ENCODE assay signal across 20 cellular contexts in genomic region chr1:185215911-185216310, GRCh38. TPM values are rescaled to one million over a fixed set of nuclear protein-coding genes. Genes with fewer than 3 reads are reported as not detected.
DNase-seq lines count a peak whose midpoint lies in the region; ATAC-seq, FAIRE-seq and TF ChIP-seq lines count a peak whose summit lies in the region.
"Had no signal": no experiment of that assay in that cellular context is flagged by ENCODE, and none has a peak within 500 bp of the region (broad histone marks: within the 10 kb centered on the region; RNA-seq: fewer than 3 reads in every experiment).

No MANE protein-coding gene starts in this region.

- no peak for TF ChIP-seq EP300 in A549 (IDR thresholded peaks at IDR 0.05)

- no peak overlapping the region for H3K4me3 ChIP-seq in A549
- H3K4me3 ChIP-seq in bronchial epithelial cell (ENCODE audit: low read depth, low read length) = no peak overlapping the region
- no peak overlapping the region for H3K4me3 ChIP-seq in fibroblast of villous mesenchyme (ENCODE audit: low read depth, low read length)
- no peak overlapping the region for H3K4me3 ChIP-seq in neural progenitor cell
- H3K4me3 ChIP-seq: SJCRH30 had no signal

- H3K4me2 ChIP-seq in A549 = no peak overlapping the region
- no peak overlapping the region for H3K4me2 ChIP-seq in neural progenitor cell
- H3K4me2 ChIP-seq: KMS-11 had no signal

- no peak for TF ChIP-seq CTCF in A549 (IDR thresholded peaks at IDR 0.05)
- TF ChIP-seq CTCF in HFFc6 (IDR thresholded peaks at IDR 0.05) = no peak
- TF ChIP-seq CTCF in bronchial epithelial cell (IDR thresholded peaks at IDR 0.05; ENCODE audit: insufficient read depth, low read length, severe bottlenecking) = no peak
- TF ChIP-seq CTCF in fibroblast of villous mesenchyme (IDR thresholded peaks at IDR 0.05; ENCODE audit: insufficient read depth, low read depth, low read length) = no peak
- TF ChIP-seq CTCF in neural progenitor cell (IDR thresholded peaks at IDR 0.05) = no peak

- no peak overlapping the region for H3K4me3 Mint-ChIP-seq in HFFc6
- H3K4me3 Mint-ChIP-seq in stimulated activated effector memory CD8-positive, alpha-beta T cell treated with anti-CD3 and anti-CD28 coated beads, Interleukin-12 subunit alpha, Interleukin-12 subunit beta, amount 100 ng/mL, for 72 hours = no peak overlapping the region
- H3K4me3 Mint-ChIP-seq in neural progenitor cell = no peak overlapping the region
- H3K4me3 Mint-ChIP-seq: B cell; CD4-positive, CD25-positive, alpha-beta regulatory T cell had no signal

- FAIRE-seq in A549 (lab: Jason Lieb, UNC) (peak; percentile 49), bronchial epithelial cell (lab: Jason Lieb, UNC) (no peak)
- FAIRE-seq: H54 had no signal

- H2AFZ ChIP-seq in neural progenitor cell (replicated peaks) = no peak overlapping the region

- WGBS in A549 (ENCODE audit: missing lambda C conversion rate) = 46% methylated on average over 1 of the region's 1 CpG

- H4K20me1 ChIP-seq in neural progenitor cell (ENCODE audit: low read depth) = no peaks in the 10 kb centered on the region

- TF ChIP-seq POLR2A in A549 (IDR thresholded peaks at IDR 0.05; ENCODE audit: low read length) = no peak

- no peaks in the 10 kb centered on the region for H3K79me2 ChIP-seq in neural progenitor cell (ENCODE audit: low read depth)

- H3K27me3 ChIP-seq in bronchial epithelial cell (ENCODE audit: control insufficient read depth, insufficient read depth, low read length) = no peaks in the 10 kb centered on the region
- H3K27me3 ChIP-seq in neural progenitor cell = no peaks in the 10 kb centered on the region
- H3K27me3 ChIP-seq: SJCRH30 had no signal

- peaks cover 12% of the 10 kb centered on the region for H3K4me1 Mint-ChIP-seq in HFFc6 (ENCODE audit: low read depth)
- no peaks in the 10 kb centered on the region for H3K4me1 Mint-ChIP-seq in stimulated activated effector memory CD8-positive, alpha-beta T cell treated with anti-CD3 and anti-CD28 coated beads, Interleukin-12 subunit alpha, Interleukin-12 subunit beta, amount 100 ng/mL, for 72 hours
- H3K4me1 Mint-ChIP-seq in neural progenitor cell = no peaks in the 10 kb centered on the region
- H3K4me1 Mint-ChIP-seq: B cell had no signal

- POLR2A ChIA-PET in A549 (lab: Yijun Ruan, JAX) = no interaction called here

- H3K4me1 ChIP-seq in A549 (no peaks in the 10 kb centered on the region), neural progenitor cell (no peaks in the 10 kb centered on the region)
- H3K4me1 ChIP-seq: SJCRH30 had no signal

- H3K27ac Mint-ChIP-seq in HFFc6 (peak overlapping the region; percentile 26; the same call in 1 of the 2 replicates), neural progenitor cell (no peak overlapping the region)
- H3K27ac Mint-ChIP-seq in stimulated activated effector memory CD8-positive, alpha-beta T cell treated with anti-CD3 and anti-CD28 coated beads, Interleukin-12 subunit alpha, Interleukin-12 subunit beta, amount 100 ng/mL, for 72 hours = no peak overlapping the region
- H3K27ac Mint-ChIP-seq: B cell; CD4-positive, CD25-positive, alpha-beta regulatory T cell had no signal

- H3K27ac ChIP-seq in A549 (no peak overlapping the region), neural progenitor cell (no peak overlapping the region)
- H3K27ac ChIP-seq: 22Rv1, KMS-11, SJCRH30 had no signal

- H3F3A ChIP-seq in neural progenitor cell (ENCODE audit: low read depth) = no peaks in the 10 kb centered on the region

- CTCF ChIA-PET in A549 (lab: Yijun Ruan, JAX) = interaction anchor here (1.2 kb wide), 1 partner anchor 465 kb away, joined by 3 read pairs; no protein-coding TSS in a partner anchor

- H3K9ac ChIP-seq in neural progenitor cell = no peak overlapping the region
- H3K9ac ChIP-seq: KMS-11 had no signal

- ATAC-seq in A549 = no peak
- ATAC-seq in stimulated activated effector memory CD8-positive, alpha-beta T cell treated with anti-CD3 and anti-CD28 coated beads, Interleukin-12 subunit alpha, Interleukin-12 subunit beta, amount 100 ng/mL, for 72 hours = no peak
- ATAC-seq: PC-3 had no signal

- DNase-seq in A549 (ENCODE audit: low read depth in 1 of 2, low spot score in 1 of 2) (no peak), HFFc6 (no peak), bronchial epithelial cell (ENCODE audit: low read depth) (peak; percentile 75), fibroblast of villous mesenchyme (ENCODE audit: low read depth) (peak; percentile 3), H4 (ENCODE audit: low spot score) (no peak), DMS153 (lab: John Stamatoyannopoulos, UW) (no peak), neural progenitor cell (ENCODE audit: low spot score) (no peak)
- DNase-seq in stimulated activated effector memory CD8-positive, alpha-beta T cell treated with anti-CD3 and anti-CD28 coated beads, Interleukin-12 subunit alpha, Interleukin-12 subunit beta, amount 100 ng/mL, for 72 hours (ENCODE audit: low spot score in 2 of 2) = no peak
- DNase-seq: CD4-positive, CD25-positive, alpha-beta regulatory T cell; NCI-H1417; NCI-H187 treated with DMSO at 0.1 percent for 48 hours; NCI-H345; NCI-H524 treated with DMSO at 0.1 percent for 48 hours; PC-3; RPMI8226; SJCRH30 had no signal

- H3K9me3 Mint-ChIP-seq in HFFc6 (no peaks in the 10 kb centered on the region), neural progenitor cell (no peaks in the 10 kb centered on the region)
- H3K9me3 Mint-ChIP-seq in stimulated activated effector memory CD8-positive, alpha-beta T cell treated with anti-CD3 and anti-CD28 coated beads, Interleukin-12 subunit alpha, Interleukin-12 subunit beta, amount 100 ng/mL, for 72 hours = peaks cover 3% of the 10 kb centered on the region

- H3K27me3 Mint-ChIP-seq in HFFc6 (ENCODE audit: insufficient read depth) (no peaks in the 10 kb centered on the region), neural progenitor cell (ENCODE audit: insufficient read depth, low read depth) (peaks cover 2% of the 10 kb centered on the region)
- H3K27me3 Mint-ChIP-seq: B cell; CD4-positive, CD25-positive, alpha-beta regulatory T cell had no signal

- TF ChIP-seq RAD21 in A549 (conservative IDR thresholded peaks at IDR 0.05 in 1 of 2, IDR thresholded peaks at IDR 0.05 in 1 of 2) = no peak

- no peaks in the 10 kb centered on the region for H3K36me3 ChIP-seq in bronchial epithelial cell (ENCODE audit: control insufficient read depth, insufficient read depth, low read length)
- H3K36me3 ChIP-seq in neural progenitor cell = no peaks in the 10 kb centered on the region
- H3K36me3 ChIP-seq: SJCRH30 had no signal

- H3K9me3 ChIP-seq in A549 (no peaks in the 10 kb centered on the region), neural progenitor cell (ENCODE audit: low read depth) (no peaks in the 10 kb centered on the region)
- H3K9me3 ChIP-seq: SJCRH30 had no signal

- H3K36me3 Mint-ChIP-seq in HFFc6 (ENCODE audit: low read depth) (peaks cover 3% of the 10 kb centered on the region), neural progenitor cell (peaks cover 2% of the 10 kb centered on the region)
- no peaks in the 10 kb centered on the region for H3K36me3 Mint-ChIP-seq in stimulated activated effector memory CD8-positive, alpha-beta T cell treated with anti-CD3 and anti-CD28 coated beads, Interleukin-12 subunit alpha, Interleukin-12 subunit beta, amount 100 ng/mL, for 72 hours

TF ChIP-seq in A549, 52 proteins besides CTCF, POLR2A, EP300 and RAD21 (continues in another document):
- TF ChIP-seq JUNB (IDR thresholded peaks at IDR 0.05) (no peak), MAZ (IDR thresholded peaks at IDR 0.05; ENCODE audit: borderline replicate concordance, low read depth, low read length) (no peak), SREBF2 (IDR thresholded peaks at IDR 0.05) (no peak), ZFP36 (IDR thresholded peaks at IDR 0.05; ENCODE audit: borderline replicate concordance, partially characterized antibody) (no peak), MYC (IDR thresholded peaks at IDR 0.05; ENCODE audit: borderline replicate concordance, low read length) (no peak), POLR2AphosphoS2 (conservative IDR thresholded peaks at IDR 0.05; ENCODE audit: low read length) (no peak), ZC3H11A (IDR thresholded peaks at IDR 0.05) (no peak), NFE2L2 (conservative IDR thresholded peaks at IDR 0.05; ENCODE audit: low read length) (no peak)

RNA-seq across cellular contexts. Expression of gene SWT1, which starts 58.9 kb away (rescaled TPM):
- 2.2 and 2.4 TPM in 2 replicates for polyA plus RNA-seq in A549 (2011; rRNA removed)
- polyA plus RNA-seq in A549 (2012; cell fraction: cytosol; rRNA removed) = 0.27 and 0.30 TPM in 2 replicates
- 0.24 and 0.31 TPM in 2 replicates for polyA plus RNA-seq in A549 (2012; cell fraction: nucleus; rRNA removed)
- 1.1 to 1.5 TPM (median 1.3 TPM) in 3 replicates for polyA plus RNA-seq in A549 (2017; fragmentation: RNase III; extraction: RNeasy Plus Mini Kit Qiagen cat#74134 plus additional on column Dnase treatment)
- 0.83 and 0.87 TPM in 2 replicates for polyA minus RNA-seq in A549 (2011; rRNA and poly(A)+ RNA removed)
- total RNA-seq in HFFc6 (2021; fragmentation: NEBNext Ultra II Directional; extraction: Animal tissue kit (Norgen Biotek cat#: 25700)) = 1 to 10 TPM; 1.7 to 2.5 (median 2.1) TPM
- total RNA-seq in bronchial epithelial cell = 2.6 and 2.9 TPM in 2 replicates
- 3.9 and 5.2 TPM in 2 replicates for total RNA-seq in fibroblast of villous mesenchyme
- 2.0 TPM in 2 replicates for total RNA-seq in H4 (2014; rRNA removed; shearing (Covaris generic))
- 9.1 and 12.4 TPM in 2 replicates for total RNA-seq in neural progenitor cell (ENCODE audit: low replicate concordance)

RNA-seq across cellular contexts. Expression of gene TRMT1L, which starts 59.2 kb away (rescaled TPM):
- polyA plus RNA-seq in A549 (2011; rRNA removed) (45.1 and 52.4 TPM in 2 replicates), A549 (2017; fragmentation: RNase III; extraction: RNeasy Plus Mini Kit Qiagen cat#74134 plus additional on column Dnase treatment) (14.9 to 17.3 TPM (median 16.1 TPM) in 3 replicates)
- polyA plus RNA-seq in A549 (2012; cell fraction: cytosol; rRNA removed) = 8.3 and 8.7 TPM in 2 replicates
- 4.8 and 5.6 TPM in 2 replicates for polyA plus RNA-seq in A549 (2012; cell fraction: nucleus; rRNA removed)
- 26.2 and 27.1 TPM in 2 replicates for polyA minus RNA-seq in A549 (2011; rRNA and poly(A)+ RNA removed)
- 10 to 100 TPM; 12.7 to 21.1 (median 14.7) TPM for total RNA-seq in HFFc6 (2021; fragmentation: NEBNext Ultra II Directional; extraction: Animal tissue kit (Norgen Biotek cat#: 25700))
- total RNA-seq in bronchial epithelial cell (17.4 and 21.9 TPM in 2 replicates), fibroblast of villous mesenchyme (11.6 and 24.6 TPM in 2 replicates), neural progenitor cell (ENCODE audit: low replicate concordance) (41.2 and 58.9 TPM in 2 replicates)
- total RNA-seq in H4 (2014; rRNA removed; shearing (Covaris generic)) = 24.3 and 29.3 TPM in 2 replicates

Comparison
In these comparisons a context has a peak if more than half of its experiments do, and no peak if none do; other contexts are left out.
1. DNase-seq: peak in bronchial epithelial cell (single experiment) and fibroblast of villous mesenchyme (single experiment); none in A549 (0 of 2), HFFc6 (single experiment), H4 (single experiment), DMS153 (single experiment), stimulated activated effector memory CD8-positive, alpha-beta T cell treated with anti-CD3 and anti-CD28 coated beads, Interleukin-12 subunit alpha, Interleukin-12 subunit beta, amount 100 ng/mL, for 72 hours (0 of 2) and neural progenitor cell (single experiment).